ENCODE assay signal across 13 cellular contexts in genomic region chr7:17679427-17679826, GRCh38.
DNase-seq lines count a peak whose midpoint lies in the region; ATAC-seq and TF ChIP-seq lines count a peak whose summit lies in the region.
"Had no signal": no experiment of that assay in that cellular context is flagged by ENCODE, and none has a peak within 500 bp of the region (broad histone marks: within the 10 kb centered on the region; RNA-seq: fewer than 3 reads in every experiment).

No MANE protein-coding gene starts in this region.

- H3K4me1 ChIP-seq in mammary epithelial cell (ENCODE audit: insufficient read depth, low read length): peaks cover 65% of the 10 kb centered on the region
- H3K4me1 ChIP-seq in hepatocyte (ENCODE audit: insufficient read depth): peaks cover 17% of the 10 kb centered on the region

- H3K4me2 ChIP-seq in mammary epithelial cell (ENCODE audit: insufficient read depth, low read depth, low read length) (peak overlapping the region; percentile 23), hepatocyte (peak overlapping the region; percentile 35)

- CTCF ChIA-PET in mammary epithelial cell (lab: Charles Lee; ENCODE audit: low non-redundant PET): interaction anchor here (0.7 kb wide), 1 partner anchor 24 kb away, joined by 6 read pairs; no protein-coding TSS in a partner anchor

- dilution Hi-C loops in mammary epithelial cell (cut with HindIII; ENCODE audit: low sequenced_read_pairs): no loop called here

- H4K20me1 ChIP-seq in mammary epithelial cell (ENCODE audit: insufficient read depth, low read length) (no peaks in the 10 kb centered on the region), hepatocyte (ENCODE audit: insufficient read depth, poor library complexity, severe bottlenecking) (no peaks in the 10 kb centered on the region)

- BruUV-seq in mammary epithelial cell (replicated peaks; lab: Mats Ljungman, UMichigan): no TSS peak

- H2AFZ ChIP-seq in mammary epithelial cell (ENCODE audit: low read depth, low read length) (peak overlapping the region; percentile 24), hepatocyte (no peak overlapping the region)

- no peaks in the 10 kb centered on the region for H3K9me2 ChIP-seq in hepatocyte (replicated peaks; ENCODE audit: insufficient read depth)

- peak overlapping the region; percentile 94 for H3K27ac ChIP-seq in mammary epithelial cell (ENCODE audit: insufficient read depth, low read depth, low read length)
- H3K27ac ChIP-seq in hepatocyte: peak overlapping the region; percentile 13
- H3K27ac ChIP-seq: dorsolateral prefrontal cortex had no signal

- H3K9me3 ChIP-seq in mammary epithelial cell (replicated peaks; ENCODE audit: insufficient read depth, low read length) (no peaks in the 10 kb centered on the region), hepatocyte (ENCODE audit: low read depth) (no peaks in the 10 kb centered on the region)
- H3K9me3 ChIP-seq: thyroid gland had no signal

- intact Hi-C loops in mammary epithelial cell (cut with micrococcal nuclease): no loop called here

- ATAC-seq in GM21786 (IDR thresholded peaks at IDR 0.05; ENCODE audit: unreplicated experiment) (no peak), GM19035 (IDR thresholded peaks at IDR 0.05; ENCODE audit: unreplicated experiment) (no peak)

- 82% methylated on average over 5 of the region's 5 CpGs for WGBS in mammary epithelial cell (ENCODE audit: low coverage, missing lambda C conversion rate)
- 69% methylated on average over 5 of the region's 5 CpGs for WGBS in hepatocyte (ENCODE audit: low lambda C conversion rate, missing lambda C conversion rate)

- TF ChIP-seq CTCF in mammary epithelial cell (conservative IDR thresholded peaks at IDR 0.05 in 1 of 2, IDR thresholded peaks at IDR 0.05 in 1 of 2; ENCODE audit: extremely low read depth in 1 of 2, insufficient read depth in 1 of 2, low read depth in 1 of 2, low read length in 2 of 2) (no peak), hepatocyte (IDR thresholded peaks at IDR 0.05; ENCODE audit: poor library complexity) (no peak)

- no peaks in the 10 kb centered on the region for H3K27me3 ChIP-seq in mammary epithelial cell (ENCODE audit: insufficient read depth, low read length)
- H3K27me3 ChIP-seq in hepatocyte: no peaks in the 10 kb centered on the region
- H3K27me3 ChIP-seq: dorsolateral prefrontal cortex, thyroid gland had no signal

- no peaks in the 10 kb centered on the region for H3K79me2 ChIP-seq in mammary epithelial cell (ENCODE audit: insufficient read depth, low read length)
- H3K79me2 ChIP-seq in hepatocyte: no peaks in the 10 kb centered on the region

- H3K4me3 ChIP-seq in mammary epithelial cell (replicated peaks in 1 of 3; ENCODE audit: insufficient read depth in 1 of 3, low read depth in 2 of 3, low read length in 3 of 3) (no peak overlapping the region), hepatocyte (no peak overlapping the region)
- H3K4me3 ChIP-seq: dorsolateral prefrontal cortex, thyroid gland had no signal

- H3K36me3 ChIP-seq in mammary epithelial cell (ENCODE audit: insufficient read depth, low read length) (no peaks in the 10 kb centered on the region), hepatocyte (replicated peaks; ENCODE audit: insufficient read depth, low read depth) (no peaks in the 10 kb centered on the region)
- H3K36me3 ChIP-seq: thyroid gland had no signal

- DNase-seq in M059J (ENCODE audit: low read depth) (peak; percentile 48), mammary epithelial cell (no peak), hepatocyte (ENCODE audit: low spot score) (peak; percentile 35), stromal cell of bone marrow (ENCODE audit: low read depth) (peak; percentile 58), Ammon's horn (ENCODE audit: low spot score) (no peak), DMS79 treated with DMSO at 0.1 percent for 48 hours (lab: John Stamatoyannopoulos, UW) (no peak)
- DNase-seq: activated CD4-positive, alpha-beta T cell treated with anti-CD3 and anti-CD28 coated beads for 1 hour; activated naive CD4-positive, alpha-beta T cell treated with Interleukin-2 at 50 U/mL for 16 hours; DMS53 had no signal

- in situ Hi-C loops in mammary epithelial cell (cut with MboI; ENCODE audit: low sequenced_read_pairs in 2 of 2): no loop called here

- H3K9ac ChIP-seq in mammary epithelial cell (ENCODE audit: insufficient read depth, low read length): peak overlapping the region; percentile 53

Comparison
In these comparisons a context has a peak if more than half of its experiments do, and no peak if none do; other contexts are left out.
1. DNase-seq: peak in M059J (single experiment), hepatocyte (single experiment) and stromal cell of bone marrow (single experiment); none in mammary epithelial cell (single experiment), Ammon's horn (single experiment) and DMS79 treated with DMSO at 0.1 percent for 48 hours (single experiment).